Comparison of ENCODE assay signal across 12 cellular contexts in genomic region chr18:21672868-21673267, GRCh38. TPM values are rescaled to one million over a fixed set of nuclear protein-coding genes. Genes with fewer than 3 reads are reported as not detected.
DNase-seq lines count a peak whose midpoint lies in the region; ATAC-seq and TF ChIP-seq lines count a peak whose summit lies in the region.
"Had no signal": no experiment of that assay in that cellular context is flagged by ENCODE, and none has a peak within 500 bp of the region (broad histone marks: within the 10 kb centered on the region; RNA-seq: fewer than 3 reads in every experiment).

No MANE protein-coding gene starts in this region.

- no peaks in the 10 kb centered on the region for H3K27me3 ChIP-seq in psoas muscle (ENCODE audit: insufficient read depth in 3 of 3, low read length in 2 of 3)

- 27 to 32% (median 27%) methylated on average over 3 of the region's 3 CpGs for WGBS in psoas muscle, 3 donors

- DNase-seq in H4 (ENCODE audit: low spot score): peak; percentile 82
- peak; percentile 43 for DNase-seq in RPMI7951 (ENCODE audit: low read depth)
- peak; percentile 62 for DNase-seq in fibroblast of mammary gland (ENCODE audit: low read depth)
- peak in 1 of 2 donors; percentile 59 for DNase-seq in psoas muscle
- DNase-seq in midbrain (lab: John Stamatoyannopoulos, UW): no peak
- no peak for DNase-seq in T-helper 17 cell
- no peak for DNase-seq in ecto neural progenitor cell (ENCODE audit: low spot score)
- DNase-seq: activated CD4-positive, CD25-positive, alpha-beta regulatory T cell; activated naive CD4-positive, alpha-beta T cell treated with anti-CD3 and anti-CD28 coated beads, Interleukin-2, amount 10 ng/mL, durations not matched to agents 7 days and 5 days; NCI-H526 treated with DMSO at 0.1 percent for 48 hours; occipital lobe had no signal

- H3K4me3 ChIP-seq in fibroblast of mammary gland (ENCODE audit: control insufficient read depth, low read depth, low read length) (no peak overlapping the region), psoas muscle (no peak overlapping the region)

- peaks cover 2% of the 10 kb centered on the region for H3K36me3 Mint-ChIP-seq in T-helper 17 cell (ENCODE audit: low read depth)

- peak overlapping the region; percentile 65 for H3K27ac ChIP-seq in psoas muscle

- H3K27ac Mint-ChIP-seq in T-helper 17 cell: no peak overlapping the region
- H3K27ac Mint-ChIP-seq: activated naive CD4-positive, alpha-beta T cell treated with anti-CD3 and anti-CD28 coated beads, Interleukin-2, amount 10 ng/mL, durations not matched to agents 7 days and 5 days had no signal

- peaks cover 3% of the 10 kb centered on the region for H3K4me1 ChIP-seq in psoas muscle

- peak; percentile 86 to 93 (median 88) for ATAC-seq in psoas muscle
- ATAC-seq in T-helper 17 cell: no peak
- no peak for ATAC-seq in HG03565 (IDR thresholded peaks at IDR 0.05; ENCODE audit: unreplicated experiment)

- H3K4me1 Mint-ChIP-seq in T-helper 17 cell: peaks cover 6% of the 10 kb centered on the region

- TF ChIP-seq CTCF in fibroblast of mammary gland (conservative IDR thresholded peaks at IDR 0.05; ENCODE audit: control insufficient read depth, insufficient read depth, low read depth, low read length): no peak
- TF ChIP-seq CTCF in psoas muscle (IDR thresholded peaks at IDR 0.05): no peak

- peaks cover 0 to 15% of the 10 kb centered on the region in 2 donors for H3K36me3 ChIP-seq in psoas muscle (ENCODE audit: insufficient read depth in 1 of 2, low read depth in 1 of 2)

- H3K27me3 Mint-ChIP-seq in T-helper 17 cell: no peaks in the 10 kb centered on the region
- H3K27me3 Mint-ChIP-seq: activated naive CD4-positive, alpha-beta T cell treated with anti-CD3 and anti-CD28 coated beads, Interleukin-2, amount 10 ng/mL, durations not matched to agents 7 days and 5 days had no signal

- no peak overlapping the region for H3K4me3 Mint-ChIP-seq in T-helper 17 cell
- H3K4me3 Mint-ChIP-seq: activated naive CD4-positive, alpha-beta T cell treated with anti-CD3 and anti-CD28 coated beads, Interleukin-2, amount 10 ng/mL, durations not matched to agents 7 days and 5 days had no signal

- intact Hi-C loops in psoas muscle (cut with DNase I): no loop called here

- no peaks in the 10 kb centered on the region for H3K9me3 ChIP-seq in psoas muscle
- H3K9me3 ChIP-seq in T-helper 17 cell (ENCODE audit: control insufficient read depth, low read length, poor library complexity, severe bottlenecking): no peaks in the 10 kb centered on the region

RNA-seq across cellular contexts. Expression of gene ABHD3, which starts 31.7 kb away (rescaled TPM):
- 12.9 and 16.2 TPM in 2 replicates for total RNA-seq in H4 (2014; rRNA removed; shearing (Covaris generic))
- 20.1 and 20.3 TPM in 2 replicates for total RNA-seq in RPMI7951 (2014; rRNA removed; shearing (Covaris generic))
- total RNA-seq in psoas muscle (10 to 100 TPM in 1 of 4 donors, 1 to 10 TPM in 3; 5.4 to 12.4 (median 6.2) TPM), T-helper 17 cell (10 to 100 TPM; 38.6 to 39.3 TPM)
- 1 to 10 TPM; 3.8 to 9.3 (median 4.2) TPM for polyA plus RNA-seq in psoas muscle

Comparison
In these comparisons a context has a peak if more than half of its experiments do, and no peak if none do; other contexts are left out.
1. DNase-seq: peak in H4 (single experiment), RPMI7951 (single experiment) and fibroblast of mammary gland (single experiment); none in midbrain (single experiment), T-helper 17 cell (0 of 3) and ecto neural progenitor cell (single experiment).
2. ATAC-seq: peak in psoas muscle (4 of 4); none in T-helper 17 cell (single experiment) and HG03565 (single experiment).